In genomic region chr20:38471987-38472512, GRCh38 we compare ENCODE assay signal across 8 cellular contexts. TPM values are rescaled to one million over a fixed set of nuclear protein-coding genes. Genes with fewer than 3 reads are reported as not detected.
A peak's percentile ranks its signal among the peaks of the same experiment; 100 is the strongest.
DNase-seq lines count a peak whose midpoint lies in the region; ATAC-seq and TF ChIP-seq lines count a peak whose summit lies in the region.

No MANE protein-coding gene starts in this region.

- H3K27ac ChIP-seq in foreskin keratinocyte (peak overlapping the region; percentile 20), skeletal muscle tissue (ENCODE audit: low read depth, low read length) (peak overlapping the region; percentile 45)

- ATAC-seq in GM19467 (IDR thresholded peaks at IDR 0.05; ENCODE audit: unreplicated experiment) (peak; percentile 1), SK-N-SH treated with all-trans-retinoic acid at 6 μM for 48 hours (peak; percentile 37; the same call in 2 of the 3 replicates), foreskin keratinocyte (peak; percentile 3), HG02678 (IDR thresholded peaks at IDR 0.05; ENCODE audit: unreplicated experiment) (no peak)

- peak overlapping the region; percentile 69 to 98 (median 95) for H3K4me3 ChIP-seq in skeletal muscle tissue (ENCODE audit: low read length in 3 of 3)

- TF ChIP-seq CTCF in foreskin keratinocyte (conservative IDR thresholded peaks at IDR 0.05): no peak

- H3K9ac ChIP-seq in skeletal muscle tissue (ENCODE audit: low read depth in 1 of 3, low read length in 3 of 3): peak overlapping the region; percentile 36 to 91 (median 65)

- H3K27me3 ChIP-seq in foreskin keratinocyte (no peaks in the 10 kb centered on the region), skeletal muscle tissue (ENCODE audit: control insufficient read depth in 3 of 3, insufficient read depth in 3 of 3, low read length in 3 of 3) (no peaks in the 10 kb centered on the region)

- H3K4me1 ChIP-seq in foreskin keratinocyte: no peaks in the 10 kb centered on the region
- H3K4me1 ChIP-seq in skeletal muscle tissue (ENCODE audit: control insufficient read depth in 3 of 3, insufficient read depth in 3 of 3, low read length in 3 of 3): peaks cover 9 to 30% (median 17%) of the 10 kb centered on the region in 3 donors

- DNase-seq in foreskin keratinocyte (no peak), DMS114 treated with DMSO at 0.1 percent for 48 hours (lab: John Stamatoyannopoulos, UW; ENCODE audit: unreplicated experiment) (no peak), SHP77 treated with DMSO at 0.1 percent for 48 hours (lab: John Stamatoyannopoulos, UW) (no peak)
- no peak for DNase-seq in activated CD4-positive, alpha-beta T cell treated with anti-CD3 and anti-CD28 coated beads for 4 hours

- peaks cover 0 to 2% (median 0%) of the 10 kb centered on the region in 3 donors for H3K9me3 ChIP-seq in skeletal muscle tissue (ENCODE audit: control insufficient read depth in 3 of 3, low read length in 3 of 3)

- no peaks in the 10 kb centered on the region for H3K36me3 ChIP-seq in skeletal muscle tissue (ENCODE audit: control insufficient read depth in 3 of 3, insufficient read depth in 3 of 3, low read length in 3 of 3)

TF ChIP-seq in SK-N-SH treated with all-trans-retinoic acid at 6 μM for 48 hours, 23 proteins besides CTCF, POLR2A, EP300 and RAD21:
- TF ChIP-seq SNAI2 (CRISPR knock-in tag; IDR thresholded peaks at IDR 0.05) (no peak), POU6F1 (CRISPR knock-in tag; IDR thresholded peaks at IDR 0.05; ENCODE audit: borderline replicate concordance, low read depth) (no peak), PPARA (CRISPR knock-in tag; IDR thresholded peaks at IDR 0.05; ENCODE audit: borderline replicate concordance) (no peak), ZC3H10 (CRISPR knock-in tag; IDR thresholded peaks at IDR 0.05) (no peak), BACH2 (CRISPR knock-in tag; IDR thresholded peaks at IDR 0.05; ENCODE audit: borderline replicate concordance) (no peak), CREB5 (CRISPR knock-in tag; IDR thresholded peaks at IDR 0.05; ENCODE audit: low read depth) (no peak), TCF4 (CRISPR knock-in tag; IDR thresholded peaks at IDR 0.05; ENCODE audit: borderline replicate concordance) (no peak), ZNF70 (CRISPR knock-in tag; IDR thresholded peaks at IDR 0.05) (no peak), CSRNP3 (CRISPR knock-in tag; IDR thresholded peaks at IDR 0.05) (no peak), RARB (CRISPR knock-in tag; IDR thresholded peaks at IDR 0.05) (no peak), ARNTL (CRISPR knock-in tag; IDR thresholded peaks at IDR 0.05; ENCODE audit: borderline replicate concordance, low read depth) (no peak), ZNF565 (CRISPR knock-in tag; conservative IDR thresholded peaks at IDR 0.05; ENCODE audit: low read depth) (no peak), GLIS3 (CRISPR knock-in tag; IDR thresholded peaks at IDR 0.05) (no peak), ESRRG (CRISPR knock-in tag; IDR thresholded peaks at IDR 0.05) (no peak), OSR1 (CRISPR knock-in tag; IDR thresholded peaks at IDR 0.05) (no peak)
- TF ChIP-seq, protein P1, sequence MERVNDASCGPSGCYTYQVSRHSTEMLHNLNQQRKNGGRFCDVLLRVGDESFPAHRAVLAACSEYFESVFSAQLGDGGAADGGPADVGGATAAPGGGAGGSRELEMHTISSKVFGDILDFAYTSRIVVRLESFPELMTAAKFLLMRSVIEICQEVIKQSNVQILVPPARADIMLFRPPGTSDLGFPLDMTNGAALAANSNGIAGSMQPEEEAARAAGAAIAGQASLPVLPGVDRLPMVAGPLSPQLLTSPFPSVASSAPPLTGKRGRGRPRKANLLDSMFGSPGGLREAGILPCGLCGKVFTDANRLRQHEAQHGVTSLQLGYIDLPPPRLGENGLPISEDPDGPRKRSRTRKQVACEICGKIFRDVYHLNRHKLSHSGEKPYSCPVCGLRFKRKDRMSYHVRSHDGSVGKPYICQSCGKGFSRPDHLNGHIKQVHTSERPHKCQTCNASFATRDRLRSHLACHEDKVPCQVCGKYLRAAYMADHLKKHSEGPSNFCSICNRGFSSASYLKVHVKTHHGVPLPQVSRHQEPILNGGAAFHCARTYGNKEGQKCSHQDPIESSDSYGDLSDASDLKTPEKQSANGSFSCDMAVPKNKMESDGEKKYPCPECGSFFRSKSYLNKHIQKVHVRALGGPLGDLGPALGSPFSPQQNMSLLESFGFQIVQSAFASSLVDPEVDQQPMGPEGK (CRISPR knock-in tag; IDR thresholded peaks at IDR 0.05; ENCODE audit: borderline replicate concordance): no peak
- TF ChIP-seq, protein P2, sequence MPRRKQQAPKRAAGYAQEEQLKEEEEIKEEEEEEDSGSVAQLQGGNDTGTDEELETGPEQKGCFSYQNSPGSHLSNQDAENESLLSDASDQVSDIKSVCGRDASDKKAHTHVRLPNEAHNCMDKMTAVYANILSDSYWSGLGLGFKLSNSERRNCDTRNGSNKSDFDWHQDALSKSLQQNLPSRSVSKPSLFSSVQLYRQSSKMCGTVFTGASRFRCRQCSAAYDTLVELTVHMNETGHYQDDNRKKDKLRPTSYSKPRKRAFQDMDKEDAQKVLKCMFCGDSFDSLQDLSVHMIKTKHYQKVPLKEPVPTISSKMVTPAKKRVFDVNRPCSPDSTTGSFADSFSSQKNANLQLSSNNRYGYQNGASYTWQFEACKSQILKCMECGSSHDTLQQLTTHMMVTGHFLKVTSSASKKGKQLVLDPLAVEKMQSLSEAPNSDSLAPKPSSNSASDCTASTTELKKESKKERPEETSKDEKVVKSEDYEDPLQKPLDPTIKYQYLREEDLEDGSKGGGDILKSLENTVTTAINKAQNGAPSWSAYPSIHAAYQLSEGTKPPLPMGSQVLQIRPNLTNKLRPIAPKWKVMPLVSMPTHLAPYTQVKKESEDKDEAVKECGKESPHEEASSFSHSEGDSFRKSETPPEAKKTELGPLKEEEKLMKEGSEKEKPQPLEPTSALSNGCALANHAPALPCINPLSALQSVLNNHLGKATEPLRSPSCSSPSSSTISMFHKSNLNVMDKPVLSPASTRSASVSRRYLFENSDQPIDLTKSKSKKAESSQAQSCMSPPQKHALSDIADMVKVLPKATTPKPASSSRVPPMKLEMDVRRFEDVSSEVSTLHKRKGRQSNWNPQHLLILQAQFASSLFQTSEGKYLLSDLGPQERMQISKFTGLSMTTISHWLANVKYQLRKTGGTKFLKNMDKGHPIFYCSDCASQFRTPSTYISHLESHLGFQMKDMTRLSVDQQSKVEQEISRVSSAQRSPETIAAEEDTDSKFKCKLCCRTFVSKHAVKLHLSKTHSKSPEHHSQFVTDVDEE (CRISPR knock-in tag; IDR thresholded peaks at IDR 0.05): no peak

RNA-seq across cellular contexts. Expression of gene RALGAPB, which starts 0.6 kb away (rescaled TPM):
- 25.9 and 30.9 TPM in 2 replicates for total RNA-seq in foreskin keratinocyte
- polyA plus RNA-seq in foreskin keratinocyte: 5.5 and 6.1 TPM in 2 replicates
- 23.0 TPM for total RNA-seq in skeletal muscle tissue

RNA-seq across cellular contexts. Expression of gene SNHG17, which starts 36.9 kb away (rescaled TPM):
- total RNA-seq in foreskin keratinocyte: 30.6 and 46.9 TPM in 2 replicates
- polyA plus RNA-seq in foreskin keratinocyte: 59.1 and 101 TPM in 2 replicates
- 6.8 TPM for total RNA-seq in skeletal muscle tissue
